ENCODE assay signal across 8 cellular contexts in genomic region chr3:104628185-104628789, GRCh38.
DNase-seq lines count a peak whose midpoint lies in the region; ATAC-seq and TF ChIP-seq lines count a peak whose summit lies in the region.

No MANE protein-coding gene starts in this region.

- DNase-seq in A673 (ENCODE audit: low spot score) = peak; percentile 74
- peak; percentile 59 for DNase-seq in OCI-M1 (lab: John Stamatoyannopoulos, UW)
- peak; percentile 77 for DNase-seq in epithelial cell of esophagus (ENCODE audit: low read depth)
- DNase-seq in prostate gland (ENCODE audit: low spot score) = no peak
- DNase-seq in activated CD4-positive, alpha-beta T cell treated with anti-CD3 and anti-CD28 coated beads for 1 hour = no peak

- TF ChIP-seq CTCF in A673 (conservative IDR thresholded peaks at IDR 0.05; ENCODE audit: low read depth, low read length) (peak; percentile 74), epithelial cell of esophagus (IDR thresholded peaks at IDR 0.05; ENCODE audit: insufficient read depth, low read depth, low read length, missing control alignments) (peak; percentile 75), prostate gland (IDR thresholded peaks at IDR 0.05) (peak in 3 of 4 experiments; percentile 47 to 58 (median 50))

- peak; percentile 77 for ATAC-seq in GM18499 (IDR thresholded peaks at IDR 0.05; ENCODE audit: insufficient read depth, unreplicated experiment)
- peak; percentile 85 for ATAC-seq in HG03342 (IDR thresholded peaks at IDR 0.05; ENCODE audit: unreplicated experiment)
- ATAC-seq in HG03108 (IDR thresholded peaks at IDR 0.05; ENCODE audit: unreplicated experiment) = no peak

- H3K27me3 ChIP-seq in A673 (replicated peaks; ENCODE audit: insufficient read depth, low read depth, low read length, poor library complexity) (no peaks in the 10 kb centered on the region), prostate gland (replicated peaks; ENCODE audit: insufficient read depth) (no peaks in the 10 kb centered on the region)

- BruUV-seq in A673 (replicated peaks; lab: Mats Ljungman, UMichigan) = no TSS peak

- no peak for TF ChIP-seq POLR2A in prostate gland (IDR thresholded peaks at IDR 0.05)

- POLR2A ChIA-PET in A673 (lab: Charles Lee; ENCODE audit: low non-redundant PET) = no interaction called here

- H3K36me3 ChIP-seq in A673 (ENCODE audit: insufficient read depth, low read length, poor library complexity, severe bottlenecking) (no peaks in the 10 kb centered on the region), prostate gland (no peaks in the 10 kb centered on the region)

- no peaks in the 10 kb centered on the region for H3K9me3 ChIP-seq in A673 (ENCODE audit: low read depth, low read length, poor library complexity, severe bottlenecking)
- no peaks in the 10 kb centered on the region for H3K9me3 ChIP-seq in prostate gland

- no peak overlapping the region for H3K4me3 ChIP-seq in A673 (ENCODE audit: low read depth, low read length, poor library complexity, severe bottlenecking)
- no peak overlapping the region for H3K4me3 ChIP-seq in epithelial cell of esophagus (ENCODE audit: low read length)
- no peak overlapping the region for H3K4me3 ChIP-seq in prostate gland

- CTCF ChIA-PET in A673 (lab: Charles Lee) = no interaction called here

- H3K27ac ChIP-seq in A673 (ENCODE audit: low read depth, low read length, poor library complexity, severe bottlenecking) (no peak overlapping the region), prostate gland (no peak overlapping the region)

- H3K4me1 ChIP-seq in A673 (ENCODE audit: insufficient read depth, low read length, poor library complexity, severe bottlenecking) (peaks cover 4% of the 10 kb centered on the region), prostate gland (replicated peaks) (no peaks in the 10 kb centered on the region)

- WGBS in prostate gland = 71% methylated on average over 6 of the region's 6 CpGs

- intact Hi-C loops in A673 (cut with micrococcal nuclease; ENCODE audit: unreplicated experiment) = loop anchor here (5.0 kb wide), 1 partner anchor 739 kb away; the partner anchor contains the start of gene ALCAM
- intact Hi-C loops in prostate gland (cut with DNase I) = no loop called here

Comparison
In these comparisons a context has a peak if more than half of its experiments do, and no peak if none do; other contexts are left out.
1. DNase-seq: peak in A673 (single experiment), OCI-M1 (single experiment) and epithelial cell of esophagus (single experiment); none in prostate gland (single experiment) and activated CD4-positive, alpha-beta T cell treated with anti-CD3 and anti-CD28 coated beads for 1 hour (single experiment).
2. Peak in every context shown above with its lines, with median percentiles within 50 percentile points of each other: CTCF ChIP-seq.